Comparison of ENCODE assay signal across 30 cellular contexts in genomic region chr20:387520-387919, GRCh38.
"Had no signal": no experiment of that assay in that cellular context is flagged by ENCODE, and none has a peak within 500 bp of the region (broad histone marks: within the 10 kb centered on the region; RNA-seq: fewer than 3 reads in every experiment).

No MANE protein-coding gene starts in this region.

- FAIRE-seq: colon, endothelial cell of umbilical vein, islet of Langerhans, pancreas, urothelium cell line had no signal

- H3K4me1 ChIP-seq: right atrium auricular region, sigmoid colon, testis, tibial artery had no signal

- H3K9me3 ChIP-seq: esophagus squamous epithelium, heart right ventricle, left lung, mucosa of descending colon, neutrophil, pancreas, right atrium auricular region, sigmoid colon, testis, tibial artery, upper lobe of left lung had no signal

- H3K27ac ChIP-seq: esophagus squamous epithelium, heart right ventricle, left lung, neutrophil, pancreas, right atrium auricular region, sigmoid colon, testis, tibial artery, upper lobe of left lung had no signal

- H3K4me3 ChIP-seq: esophagus squamous epithelium, heart right ventricle, left lung, mucosa of descending colon, pancreas, right atrium auricular region, sigmoid colon, testis, tibial artery, upper lobe of left lung had no signal

- ATAC-seq: heart right ventricle; left lung; mucosa of descending colon; natural killer cell treated with Interleukin-12 subunit alpha and Interleukin-12 subunit beta and Interleukin-15 and Interleukin-18, amount 100 ng/mL, for 72 hours; pancreas; stimulated activated effector memory CD8-positive, alpha-beta T cell treated with anti-CD3 and anti-CD28 coated beads, Interleukin-12 subunit alpha, Interleukin-12 subunit beta, amount 100 ng/mL, for 72 hours; stimulated activated naive CD8-positive, alpha-beta T cell treated with anti-CD3 and anti-CD28 coated beads, Interleukin-15, Interleukin-2, amounts not matched to agents 100 U/mL and 50 U/mL, for 24 hours had no signal

- H3K27me3 ChIP-seq: esophagus squamous epithelium, heart right ventricle, left lung, neutrophil, pancreas, right atrium auricular region, testis, tibial artery, upper lobe of left lung had no signal

- DNase-seq: effector CD8-positive, alpha-beta T cell; endodermal cell; erythroblast; esophagus squamous epithelium; foreskin melanocyte; glutamatergic neuron; heart right ventricle; hippocampal formation; left cardiac atrium; left lung; mesenchymal stem cell; naive B cell; sigmoid colon; stimulated activated CD4-positive, alpha-beta T cell treated with anti-CD3 and anti-CD28 coated beads, Interleukin-2, amount 100 ng/mL, for 24 hours; stimulated activated CD4-positive, alpha-beta T cell treated with anti-CD3 and anti-CD28 coated beads, Interleukin-4, amount 100 ng/mL, for 24 hours; stimulated activated naive CD8-positive, alpha-beta T cell treated with anti-CD3 and anti-CD28 coated beads, Interleukin-15, Interleukin-2, amounts not matched to agents 100 U/mL and 50 U/mL, for 24 hours; substantia nigra; testis; tibial artery had no signal
